1 cellular context compared by ENCODE assay signal in genomic region chr15:99732711-99733267, GRCh38.
TF ChIP-seq lines count a peak whose summit lies in the region.

No MANE protein-coding gene starts in this region.

TF ChIP-seq in HepG2, 621 proteins besides CTCF, POLR2A, EP300 and RAD21 (continued from another document):
- TF ChIP-seq NFAT5 (CRISPR knock-in tag; IDR thresholded peaks at IDR 0.05) (0 out of 2 replicates have a peak, but pooled peaks have one; percentile 11), SRY (CRISPR knock-in tag; IDR thresholded peaks at IDR 0.05) (peak; percentile 81; the same call in 1 of the 2 replicates), HNRNPK (IDR thresholded peaks at IDR 0.05; ENCODE audit: low read depth, low read length, poor library complexity, severe bottlenecking) (peak; percentile 26), HOXA3 (CRISPR knock-in tag; IDR thresholded peaks at IDR 0.05) (peak; percentile 42; the same call in 1 of the 2 replicates), EED (CRISPR knock-in tag; IDR thresholded peaks at IDR 0.05) (0 out of 2 replicates have a peak, but pooled peaks have one; percentile 70), RNF2 (conservative IDR thresholded peaks at IDR 0.05; ENCODE audit: low read depth) (peak; percentile 61; the same call in 1 of the 2 replicates), MTERF4 (CRISPR knock-in tag; IDR thresholded peaks at IDR 0.05) (0 out of 2 replicates have a peak, but pooled peaks have one; percentile 72), ZNF225 (CRISPR knock-in tag; IDR thresholded peaks at IDR 0.05) (peak; percentile 43; the same call in 1 of the 2 replicates), ATF7-NPFF (CRISPR knock-in tag; IDR thresholded peaks at IDR 0.05; ENCODE audit: low read depth) (0 out of 2 replicates have a peak, but pooled peaks have one; percentile 10), ZNF768 (CRISPR knock-in tag; IDR thresholded peaks at IDR 0.05) (peak; percentile 38; the same call in 1 of the 2 replicates), GABPB1 (CRISPR knock-in tag; IDR thresholded peaks at IDR 0.05) (no peak), ZMAT3 (CRISPR knock-in tag; conservative IDR thresholded peaks at IDR 0.05) (0 out of 2 replicates have a peak, but pooled peaks have one; percentile 19), ZFY (CRISPR knock-in tag; IDR thresholded peaks at IDR 0.05) (peak; percentile 24; the same call in 1 of the 2 replicates), SP140L (CRISPR knock-in tag; IDR thresholded peaks at IDR 0.05; ENCODE audit: borderline replicate concordance) (0 out of 2 replicates have a peak, but pooled peaks have one; percentile 14), ZNF747 (CRISPR knock-in tag; IDR thresholded peaks at IDR 0.05; ENCODE audit: borderline replicate concordance) (peak; percentile 79), ZNF274 (CRISPR knock-in tag; IDR thresholded peaks at IDR 0.05) (peak; percentile 79)
- TF ChIP-seq, protein P1, sequence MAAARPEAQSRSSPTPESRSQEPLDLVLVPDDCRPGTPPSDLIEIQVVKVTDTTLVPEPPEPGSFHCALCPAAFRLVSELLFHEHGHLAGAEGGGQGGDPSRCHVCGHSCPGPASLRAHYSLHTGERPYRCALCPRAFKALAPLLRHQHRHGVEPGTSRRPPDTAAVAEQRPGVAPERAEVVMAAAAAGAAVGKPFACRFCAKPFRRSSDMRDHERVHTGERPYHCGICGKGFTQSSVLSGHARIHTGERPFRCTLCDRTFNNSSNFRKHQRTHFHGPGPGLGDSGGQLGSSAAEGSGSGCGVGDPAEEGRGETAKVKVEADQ (CRISPR knock-in tag; IDR thresholded peaks at IDR 0.05; ENCODE audit: borderline replicate concordance): 0 out of 2 replicates have a peak, but pooled peaks have one; percentile 50
